1 cellular context compared by ENCODE assay signal in the genomic region with DNA sequence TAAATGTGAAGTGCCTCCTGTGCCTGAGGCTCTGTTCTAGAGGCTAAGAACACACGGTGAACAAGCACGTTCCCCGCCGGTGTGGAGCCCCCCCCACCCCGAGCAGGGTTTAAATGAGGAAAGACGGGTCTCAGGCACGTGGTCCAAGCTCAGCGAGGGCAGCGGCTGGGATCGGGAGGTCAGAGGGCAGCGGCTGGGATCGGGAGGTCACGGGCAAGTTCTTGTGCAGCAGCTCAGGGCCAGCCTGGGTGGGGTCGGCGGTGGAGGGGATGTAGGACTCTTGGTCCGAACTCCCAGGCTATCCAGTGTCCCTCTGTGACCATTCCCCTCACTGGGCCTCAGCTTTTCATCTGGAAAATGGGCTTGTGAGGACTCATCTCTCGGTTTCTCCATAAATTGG.
TF ChIP-seq lines count a peak whose summit lies in the region.

No MANE protein-coding gene starts in this region.

TF ChIP-seq in HepG2, 621 proteins besides CTCF, POLR2A, EP300 and RAD21:
- TF ChIP-seq ZSCAN22 (CRISPR knock-in tag; IDR thresholded peaks at IDR 0.05) (0 out of 2 replicates have a peak, but pooled peaks have one; percentile 35), NR2C2 (CRISPR knock-in tag; IDR thresholded peaks at IDR 0.05; ENCODE audit: borderline replicate concordance) (peak; percentile 56), NKX3-1 (CRISPR knock-in tag; IDR thresholded peaks at IDR 0.05) (no peak), NR2F6 (IDR thresholded peaks at IDR 0.05) (peak; percentile 52; the same call in 1 of the 2 replicates), NR2F6 (CRISPR knock-in tag; IDR thresholded peaks at IDR 0.05) (no peak), ZNF629 (CRISPR knock-in tag; conservative IDR thresholded peaks at IDR 0.05) (peak; percentile 54; the same call in 1 of the 2 replicates)
- TF ChIP-seq, protein P1, sequence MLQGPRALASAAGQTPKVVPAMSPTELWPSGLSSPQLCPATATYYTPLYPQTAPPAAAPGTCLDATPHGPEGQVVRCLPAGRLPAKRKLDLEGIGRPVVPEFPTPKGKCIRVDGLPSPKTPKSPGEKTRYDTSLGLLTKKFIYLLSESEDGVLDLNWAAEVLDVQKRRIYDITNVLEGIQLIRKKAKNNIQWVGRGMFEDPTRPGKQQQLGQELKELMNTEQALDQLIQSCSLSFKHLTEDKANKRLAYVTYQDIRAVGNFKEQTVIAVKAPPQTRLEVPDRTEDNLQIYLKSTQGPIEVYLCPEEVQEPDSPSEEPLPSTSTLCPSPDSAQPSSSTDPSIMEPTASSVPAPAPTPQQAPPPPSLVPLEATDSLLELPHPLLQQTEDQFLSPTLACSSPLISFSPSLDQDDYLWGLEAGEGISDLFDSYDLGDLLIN (CRISPR knock-in tag; IDR thresholded peaks at IDR 0.05; ENCODE audit: borderline replicate concordance): no peak
- TF ChIP-seq, protein P2, sequence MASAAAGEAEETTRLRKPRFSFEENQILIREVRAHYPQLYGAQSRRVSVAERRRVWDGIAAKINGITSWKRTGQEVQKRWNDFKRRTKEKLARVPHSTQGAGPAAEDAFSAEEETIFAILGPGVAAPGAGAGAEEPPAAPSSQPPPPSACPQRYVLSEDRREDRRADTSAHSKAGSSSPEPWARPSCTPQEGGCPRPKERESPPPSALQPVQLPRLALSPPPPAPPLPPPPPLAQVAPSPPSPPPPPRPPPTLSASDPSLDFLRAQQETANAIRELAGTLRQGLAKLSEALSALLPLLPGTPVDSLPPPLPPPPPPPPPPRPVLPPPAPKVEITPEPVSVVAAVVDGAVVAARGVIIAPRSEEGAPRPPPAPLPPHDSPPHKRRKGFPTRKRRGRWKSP (CRISPR knock-in tag; IDR thresholded peaks at IDR 0.05): no peak
- TF ChIP-seq, protein P3, sequence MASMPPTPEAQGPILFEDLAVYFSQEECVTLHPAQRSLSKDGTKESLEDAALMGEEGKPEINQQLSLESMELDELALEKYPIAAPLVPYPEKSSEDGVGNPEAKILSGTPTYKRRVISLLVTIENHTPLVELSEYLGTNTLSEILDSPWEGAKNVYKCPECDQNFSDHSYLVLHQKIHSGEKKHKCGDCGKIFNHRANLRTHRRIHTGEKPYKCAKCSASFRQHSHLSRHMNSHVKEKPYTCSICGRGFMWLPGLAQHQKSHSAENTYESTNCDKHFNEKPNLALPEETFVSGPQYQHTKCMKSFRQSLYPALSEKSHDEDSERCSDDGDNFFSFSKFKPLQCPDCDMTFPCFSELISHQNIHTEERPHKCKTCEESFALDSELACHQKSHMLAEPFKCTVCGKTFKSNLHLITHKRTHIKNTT (CRISPR knock-in tag; IDR thresholded peaks at IDR 0.05): no peak
